8 cellular contexts compared by ENCODE assay signal in genomic region chr15:76931397-76932089, GRCh38. TPM values are rescaled to one million over a fixed set of nuclear protein-coding genes. Genes with fewer than 3 reads are reported as not detected.
A peak's percentile ranks its signal among the peaks of the same experiment; 100 is the strongest.
DNase-seq lines count a peak whose midpoint lies in the region; ATAC-seq and TF ChIP-seq lines count a peak whose summit lies in the region.

RCN2 (plus strand) TSS chr15:76931749; CDS start chr15:76931842, 93 bp downstream.

- no peaks in the 10 kb centered on the region for H3K9me3 ChIP-seq in OCI-LY1 (ENCODE audit: low read length)
- H3K9me3 ChIP-seq in mesodermal cell (ENCODE audit: control insufficient read depth, low read length), result no peaks in the 10 kb centered on the region

- ATAC-seq in GM21526 (IDR thresholded peaks at IDR 0.05; ENCODE audit: low FRiP score, unreplicated experiment), result peak; percentile 99

- no peaks in the 10 kb centered on the region for H3K79me2 ChIP-seq in OCI-LY1 (ENCODE audit: insufficient read depth, low read length)

- H2AFZ ChIP-seq in OCI-LY1 (ENCODE audit: low read length), result peak within 1 kb of the TSS; percentile 96; the same call in 1 of the 2 replicates

- peak within 1 kb of the TSS; percentile 80 for H3K9ac ChIP-seq in OCI-LY1 (ENCODE audit: low read length)

- H3K36me3 ChIP-seq in OCI-LY1 (ENCODE audit: insufficient read depth, low read length) (peaks cover 17% of the 10 kb centered on the region), mesodermal cell (ENCODE audit: control insufficient read depth, insufficient read depth, low read length) (peaks cover 28% of the 10 kb centered on the region)

- peaks cover 27% of the 10 kb centered on the region for H3K4me1 ChIP-seq in OCI-LY1 (ENCODE audit: insufficient read depth, low read length, severe bottlenecking)
- no peaks in the 10 kb centered on the region for H3K4me1 ChIP-seq in mesodermal cell (ENCODE audit: control insufficient read depth, insufficient read depth, low read length, poor library complexity, severe bottlenecking)

- H3K27ac ChIP-seq in OCI-LY1 (ENCODE audit: low read depth, low read length, poor library complexity, severe bottlenecking), result no peak within 1 kb of the TSS
- H3K27ac ChIP-seq in mesodermal cell (ENCODE audit: low read depth, low read length, severe bottlenecking), result peak within 1 kb of the TSS; percentile 68

- peak within 1 kb of the TSS; percentile 73 for H3K4me2 ChIP-seq in OCI-LY1 (ENCODE audit: low read length)

- DNase-seq in DMS 273 (lab: John Stamatoyannopoulos, UW; ENCODE audit: unreplicated experiment) (peak; percentile 96), HuH-7 (ENCODE audit: low spot score) (peak; percentile 92)
- DNase-seq in activated CD8-positive, alpha-beta memory T cell treated with anti-CD3 and anti-CD28 coated beads, Interleukin-2, amount 50 U/mL, for 4 hours, result peak; percentile 92
- DNase-seq in stimulated activated CD8-positive, alpha-beta memory T cell treated with anti-CD3 and anti-CD28 coated beads, Interleukin-15, amount 100 ng/mL, for 24 hours (ENCODE audit: low read depth), result peak; percentile 79

- no peaks in the 10 kb centered on the region for H3K27me3 ChIP-seq in OCI-LY1 (ENCODE audit: insufficient read depth, low read length)

- H3F3A ChIP-seq in OCI-LY1 (ENCODE audit: insufficient read depth, low read length), result no peaks in the 10 kb centered on the region

- in situ Hi-C loops in endometrial microvascular endothelial cells (cut with HindIII; ENCODE audit: inconsistent ontology term, low pct_unique_long_range_greater_than_20kb, low sequenced_read_pairs), result no loop called here

- WGBS in mesodermal cell (ENCODE audit: insufficient coverage in 2 of 2), 2 experiments, result 0% methylated on average over 54 to 87 of the region's 90 CpGs

- H3K4me3 ChIP-seq in OCI-LY1 (ENCODE audit: low read depth, low read length, poor library complexity, severe bottlenecking), result peak within 1 kb of the TSS; percentile 78
- H3K4me3 ChIP-seq in mesodermal cell (ENCODE audit: extremely low read depth, insufficient read depth, low read length, poor library complexity, severe bottlenecking), result peak within 1 kb of the TSS; percentile 73

- H3K9me2 ChIP-seq in OCI-LY1 (ENCODE audit: low read depth, low read length), result no peaks in the 10 kb centered on the region

- H4K20me1 ChIP-seq in OCI-LY1 (ENCODE audit: insufficient read depth, low read length), result no peaks in the 10 kb centered on the region

- TF ChIP-seq CTCF in OCI-LY1 (IDR thresholded peaks at IDR 0.05; ENCODE audit: low read length), result no peak

RNA-seq across cellular contexts. Expression of gene RCN2, which starts in this region (rescaled TPM):
- 85.5 TPM for total RNA-seq in endometrial microvascular endothelial cells (ENCODE audit: inconsistent ontology term)
- polyA plus RNA-seq in mesodermal cell (2013, experiment 1 of 2), result 192 TPM
- polyA plus RNA-seq in mesodermal cell (2013, experiment 2 of 2), result 201 TPM
